26 cellular contexts compared by ENCODE assay signal in the genomic region with DNA sequence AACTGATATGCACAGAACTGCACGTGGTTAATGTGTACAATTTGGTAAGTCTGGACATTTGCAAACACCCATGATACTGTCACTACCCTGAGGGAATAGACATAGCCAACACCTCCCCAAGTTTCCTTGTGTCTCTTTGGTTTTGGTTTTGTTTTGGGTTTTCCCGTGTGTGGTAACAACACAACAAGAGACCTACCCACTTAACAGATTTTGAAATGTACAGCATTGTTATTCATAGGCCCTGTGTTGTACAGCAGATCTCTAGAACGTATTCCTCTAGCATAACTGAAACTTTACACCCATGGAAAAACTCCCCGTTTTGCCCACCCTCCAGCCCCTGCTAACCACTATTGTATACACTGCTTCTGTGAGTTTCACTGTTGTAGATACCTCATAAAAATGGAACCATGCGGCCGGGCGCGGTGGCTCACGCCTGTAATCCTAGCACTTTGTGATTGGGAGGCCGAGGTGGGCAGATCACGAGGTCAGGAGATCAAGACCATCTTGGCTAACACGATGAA.
DNase-seq lines count a peak whose midpoint lies in the region; ATAC-seq and TF ChIP-seq lines count a peak whose summit lies in the region.
"Had no signal": no experiment of that assay in that cellular context is flagged by ENCODE, and none has a peak within 500 bp of the region (broad histone marks: within the 10 kb centered on the region; RNA-seq: fewer than 3 reads in every experiment).

No MANE protein-coding gene starts in this region.

- no peaks in the 10 kb centered on the region for H3K36me3 Mint-ChIP-seq in activated naive CD8-positive, alpha-beta T cell treated with anti-CD3 and anti-CD28 coated beads for 36 hours
- H3K36me3 Mint-ChIP-seq in natural killer cell treated with Interleukin-12 subunit alpha and Interleukin-12 subunit beta and Interleukin-15 and Interleukin-18, amount 100 ng/mL, for 72 hours: no peaks in the 10 kb centered on the region
- H3K36me3 Mint-ChIP-seq: activated naive CD8-positive, alpha-beta T cell; CD4-positive, CD25-positive, alpha-beta regulatory T cell; neural progenitor cell had no signal

- H3K27me3 ChIP-seq in MM.1S (replicated peaks; ENCODE audit: insufficient read depth, low read length): no peaks in the 10 kb centered on the region
- H3K27me3 ChIP-seq: ascending aorta had no signal

- peak; percentile 30 for DNase-seq in NK-92 treated with Interleukin-12 subunit alpha and Interleukin-12 subunit beta, amount 100 ng/mL, for 24 hours (lab: John Stamatoyannopoulos, UW)
- DNase-seq in NK-92 (lab: John Stamatoyannopoulos, UW; ENCODE audit: unreplicated experiment) (no peak), MM.1S (peak; percentile 32), NOMO-1 treated with dmso at 0.1 percent for 144 hours (lab: John Stamatoyannopoulos, UW; ENCODE audit: unreplicated experiment) (no peak), NCI-H2171 (lab: John Stamatoyannopoulos, UW) (no peak), DMS153 (lab: John Stamatoyannopoulos, UW) (no peak)
- peak; percentile 30 for DNase-seq in activated naive CD8-positive, alpha-beta T cell treated with anti-CD3 and anti-CD28 coated beads for 36 hours
- peak; percentile 77 for DNase-seq in natural killer cell treated with Interleukin-12 subunit alpha and Interleukin-12 subunit beta and Interleukin-15 and Interleukin-18, amount 100 ng/mL, for 72 hours (ENCODE audit: low spot score)
- DNase-seq: 8988T; CD4-positive, CD25-positive, alpha-beta regulatory T cell; effector CD8-positive, alpha-beta T cell; glutamatergic neuron; H9; left lung; mesendoderm; NCI-H1105 treated with DMSO at 0.1 percent for 48 hours; NCI-H1930; NCI-H524 treated with DMSO at 0.1 percent for 48 hours; PC-9; stimulated activated naive CD4-positive, alpha-beta T cell; upper lobe of right lung had no signal

- TF ChIP-seq CTCF in MM.1S (IDR thresholded peaks at IDR 0.05; ENCODE audit: low read length): no peak

- H3K4me3 ChIP-seq in MM.1S (ENCODE audit: low read length): no peak overlapping the region; the same call in 1 of the 2 replicates
- H3K4me3 ChIP-seq: ascending aorta, left lung, neural progenitor cell, PC-9, skin epidermis, upper lobe of right lung had no signal

- H3K4me3 Mint-ChIP-seq in activated naive CD8-positive, alpha-beta T cell treated with anti-CD3 and anti-CD28 coated beads for 36 hours: no peak overlapping the region
- peak overlapping the region; percentile 69 for H3K4me3 Mint-ChIP-seq in natural killer cell treated with Interleukin-12 subunit alpha and Interleukin-12 subunit beta and Interleukin-15 and Interleukin-18, amount 100 ng/mL, for 72 hours
- H3K4me3 Mint-ChIP-seq: activated naive CD8-positive, alpha-beta T cell; CD4-positive, CD25-positive, alpha-beta regulatory T cell; H9; neural progenitor cell had no signal

- peaks cover 20% of the 10 kb centered on the region for H3K4me1 Mint-ChIP-seq in activated naive CD8-positive, alpha-beta T cell treated with anti-CD3 and anti-CD28 coated beads for 36 hours
- H3K4me1 Mint-ChIP-seq in natural killer cell treated with Interleukin-12 subunit alpha and Interleukin-12 subunit beta and Interleukin-15 and Interleukin-18, amount 100 ng/mL, for 72 hours (ENCODE audit: low read depth in 2 of 2): peaks cover 35 to 42% of the 10 kb centered on the region in 2 donors

- peak; percentile 85 to 91 for ATAC-seq in natural killer cell treated with Interleukin-12 subunit alpha and Interleukin-12 subunit beta and Interleukin-15 and Interleukin-18, amount 100 ng/mL, for 72 hours
- ATAC-seq: left lung, SK-N-SH treated with all-trans-retinoic acid at 6 μM for 48 hours, upper lobe of right lung had no signal

- no peak overlapping the region for H3K27ac ChIP-seq in MM.1S (ENCODE audit: low read length)
- H3K27ac ChIP-seq: ascending aorta, left lung, neural progenitor cell, PC-9, skin epidermis, upper lobe of right lung had no signal

- no peaks in the 10 kb centered on the region for H4K20me1 ChIP-seq in MM.1S (ENCODE audit: insufficient read depth, low read length)

- H3K9me2 ChIP-seq in MM.1S (replicated peaks; ENCODE audit: insufficient read depth, low read length): no peaks in the 10 kb centered on the region

- H3K4me1 ChIP-seq in MM.1S (ENCODE audit: low read length): peaks cover 16% of the 10 kb centered on the region
- H3K4me1 ChIP-seq: ascending aorta, neural progenitor cell had no signal

- H3K4me2 ChIP-seq in MM.1S (ENCODE audit: low read depth, low read length): peak overlapping the region; percentile 46
- H3K4me2 ChIP-seq: neural progenitor cell, PC-9 had no signal

- H3K9ac ChIP-seq in MM.1S (ENCODE audit: low read length): no peak overlapping the region
- H3K9ac ChIP-seq: neural progenitor cell had no signal

- no peaks in the 10 kb centered on the region for H3K36me3 ChIP-seq in MM.1S (replicated peaks; ENCODE audit: insufficient read depth, low read length)
- H3K36me3 ChIP-seq: ascending aorta, left lung, neural progenitor cell, upper lobe of right lung had no signal

- H3K9me3 Mint-ChIP-seq in activated naive CD8-positive, alpha-beta T cell treated with anti-CD3 and anti-CD28 coated beads for 36 hours: no peaks in the 10 kb centered on the region
- H3K9me3 Mint-ChIP-seq in natural killer cell treated with Interleukin-12 subunit alpha and Interleukin-12 subunit beta and Interleukin-15 and Interleukin-18, amount 100 ng/mL, for 72 hours: no peaks in the 10 kb centered on the region
- H3K9me3 Mint-ChIP-seq: H9, neural progenitor cell had no signal

- H3K27ac Mint-ChIP-seq in activated naive CD8-positive, alpha-beta T cell treated with anti-CD3 and anti-CD28 coated beads for 36 hours: peak overlapping the region; percentile 76
- peak overlapping the region; percentile 67 to 78 for H3K27ac Mint-ChIP-seq in natural killer cell treated with Interleukin-12 subunit alpha and Interleukin-12 subunit beta and Interleukin-15 and Interleukin-18, amount 100 ng/mL, for 72 hours
- H3K27ac Mint-ChIP-seq: activated naive CD8-positive, alpha-beta T cell; CD4-positive, CD25-positive, alpha-beta regulatory T cell; H9; neural progenitor cell had no signal

- H3F3A ChIP-seq in MM.1S (ENCODE audit: insufficient read depth, low read length): no peaks in the 10 kb centered on the region

- H3K79me2 ChIP-seq in MM.1S (ENCODE audit: low read length): no peaks in the 10 kb centered on the region

- H2AFZ ChIP-seq in MM.1S (ENCODE audit: low read length): peak overlapping the region; percentile 56
- H2AFZ ChIP-seq: neural progenitor cell, PC-9 had no signal

- no peaks in the 10 kb centered on the region for H3K9me3 ChIP-seq in MM.1S (replicated peaks; ENCODE audit: insufficient read depth, low read length)
- H3K9me3 ChIP-seq: ascending aorta, left lung, upper lobe of right lung had no signal

- peaks cover 5% of the 10 kb centered on the region for H3K27me3 Mint-ChIP-seq in activated naive CD8-positive, alpha-beta T cell treated with anti-CD3 and anti-CD28 coated beads for 36 hours
- no peaks in the 10 kb centered on the region for H3K27me3 Mint-ChIP-seq in natural killer cell treated with Interleukin-12 subunit alpha and Interleukin-12 subunit beta and Interleukin-15 and Interleukin-18, amount 100 ng/mL, for 72 hours

Comparison
In these comparisons a context has a peak if more than half of its experiments do, and no peak if none do; other contexts are left out.
1. DNase-seq: peak in NK-92 treated with Interleukin-12 subunit alpha and Interleukin-12 subunit beta, amount 100 ng/mL, for 24 hours (single experiment), MM.1S (single experiment), activated naive CD8-positive, alpha-beta T cell treated with anti-CD3 and anti-CD28 coated beads for 36 hours (single experiment) and natural killer cell treated with Interleukin-12 subunit alpha and Interleukin-12 subunit beta and Interleukin-15 and Interleukin-18, amount 100 ng/mL, for 72 hours (single experiment); none in NK-92 (single experiment), NOMO-1 treated with dmso at 0.1 percent for 144 hours (single experiment), NCI-H2171 (single experiment) and DMS153 (single experiment).